32 cellular contexts compared by ENCODE assay signal in the genomic region with DNA sequence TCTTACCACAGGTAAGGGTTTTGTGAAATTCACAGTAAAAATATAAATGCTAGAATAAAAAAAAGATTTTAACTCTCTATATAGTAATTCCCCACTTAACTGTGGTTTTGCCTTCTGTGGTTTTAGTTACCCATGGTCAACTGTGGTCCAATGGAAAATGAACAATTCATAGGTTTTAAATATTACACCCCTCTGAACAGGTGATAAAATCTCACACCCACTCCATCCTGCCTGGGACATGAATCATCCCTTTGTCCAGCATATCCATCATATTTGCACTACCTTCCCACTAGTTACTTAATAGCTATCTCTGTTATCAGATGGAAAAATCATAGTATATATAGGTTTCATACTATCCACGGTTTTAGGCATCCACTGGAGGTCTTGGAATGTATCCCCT. TPM values are rescaled to one million over a fixed set of nuclear protein-coding genes. Genes with fewer than 3 reads are reported as not detected.
DNase-seq lines count a peak whose midpoint lies in the region; ATAC-seq, FAIRE-seq and TF ChIP-seq lines count a peak whose summit lies in the region.
"Had no signal": no experiment of that assay in that cellular context is flagged by ENCODE, and none has a peak within 500 bp of the region (broad histone marks: within the 10 kb centered on the region; RNA-seq: fewer than 3 reads in every experiment).

No MANE protein-coding gene starts in this region.

- no peaks in the 10 kb centered on the region for H3K36me3 ChIP-seq in ovary

- TF ChIP-seq CTCF in RWPE1 (conservative IDR thresholded peaks at IDR 0.05; ENCODE audit: low read depth) (no peak), ovary (IDR thresholded peaks at IDR 0.05) (no peak)

- H3K4me1 ChIP-seq in ovary (ENCODE audit: insufficient read depth) = no peaks in the 10 kb centered on the region
- H3K4me1 ChIP-seq: heart left ventricle, SJSA1, vagina had no signal

- 74 to 92% (median 88%) methylated on average over 1 of the region's 1 CpG for WGBS in ovary, 3 donors

- intact Hi-C loops in left colon (cut with DNase I, micrococcal nuclease) = no loop called here
- intact Hi-C loops in ovary (cut with DNase I) = no loop called here

- DNase-seq in GM12891 (ENCODE audit: insufficient read length, low spot score) (no peak), RWPE1 (ENCODE audit: low spot score) (peak; percentile 33), dermis microvascular lymphatic vessel endothelial cell (ENCODE audit: low read depth in 2 of 2) (peak; percentile 5 to 23), renal cortical epithelial cell (ENCODE audit: low read depth) (peak; percentile 30), left colon (no peak), ovary (no peak)
- DNase-seq: activated CD4-positive, alpha-beta memory T cell treated with anti-CD3 and anti-CD28 coated beads for 36 hours; activated naive CD4-positive, alpha-beta T cell; activated T-cell treated with anti-CD3 and anti-CD28 coated beads for 4 hours; amniotic stem cell; CD4-positive, CD25-positive, alpha-beta regulatory T cell; heart left ventricle; mesendoderm; naive B cell; NCI-H146; NCI-H2171; NCI-H524 treated with DMSO at 0.1 percent for 48 hours; NK-92 treated with Interleukin-12 subunit alpha and Interleukin-12 subunit beta, amount 100 ng/mL, for 24 hours; nucleus accumbens; T-helper 1 cell had no signal

- peak; percentile 43 for FAIRE-seq in GM12891 (lab: Jason Lieb, UNC)
- FAIRE-seq: H1, HTR-8/SVneo, TTC549 had no signal

- POLR2A ChIA-PET in RWPE1 (lab: Yijun Ruan, JAX; ENCODE audit: low non-redundant PET) = no interaction called here

- H3K4me3 ChIP-seq in ovary = no peak overlapping the region
- H3K4me3 ChIP-seq: cardiac muscle cell, heart left ventricle, SJSA1, smooth muscle cell, vagina had no signal

- no peak overlapping the region for H3K27ac ChIP-seq in RWPE1
- no peak overlapping the region for H3K27ac ChIP-seq in ovary
- H3K27ac ChIP-seq: cardiac muscle cell, heart left ventricle, KMS-11, SJSA1, vagina had no signal

- ATAC-seq in left colon (no peak), HG03520 (IDR thresholded peaks at IDR 0.05; ENCODE audit: unreplicated experiment) (no peak)
- ATAC-seq: activated CD4-positive, CD25-positive, alpha-beta regulatory T cell treated with anti-CD3 and anti-CD28 coated beads, Interleukin-2, amount 50 U/mL, for 24 hours; heart left ventricle; stimulated activated effector memory CD8-positive, alpha-beta T cell treated with anti-CD3 and anti-CD28 coated beads, Interleukin-12 subunit alpha, Interleukin-12 subunit beta, amount 100 ng/mL, for 72 hours had no signal

- TF ChIP-seq EP300 in ovary (IDR thresholded peaks at IDR 0.05) = no peak

- H3K27me3 ChIP-seq in ovary = no peaks in the 10 kb centered on the region
- H3K27me3 ChIP-seq: cardiac muscle cell, heart left ventricle, SJSA1, vagina had no signal

- CTCF ChIA-PET in RWPE1 (lab: Yijun Ruan, JAX) = interaction anchor here (0.5 to 0.6 kb wide), 2 partner anchors 35 to 572 kb away, joined by 3 read pairs; no protein-coding TSS in a partner anchor

- no peaks in the 10 kb centered on the region for H3K9me3 ChIP-seq in ovary
- H3K9me3 ChIP-seq: heart left ventricle, SJSA1, vagina had no signal

- TF ChIP-seq POLR2A in GM12891 (IDR thresholded peaks at IDR 0.05; ENCODE audit: low read depth, low read length) (no peak), ovary (IDR thresholded peaks at IDR 0.05) (no peak)

TF ChIP-seq in GM12891, 5 proteins besides CTCF, POLR2A, EP300 and RAD21:
- TF ChIP-seq POLR2AphosphoS5 (IDR thresholded peaks at IDR 0.05; ENCODE audit: low read depth, low read length) = no peak
- TF ChIP-seq PAX5 (IDR thresholded peaks at IDR 0.05; ENCODE audit: insufficient read depth, low read length, severe bottlenecking) = no peak
- TF ChIP-seq TAF1 (IDR thresholded peaks at IDR 0.05; ENCODE audit: low read depth, low read length) = no peak
- no peak for TF ChIP-seq SPI1 (IDR thresholded peaks at IDR 0.05; ENCODE audit: low read depth, low read length)
- TF ChIP-seq POU2F2 (IDR thresholded peaks at IDR 0.05; ENCODE audit: low read depth, low read length) = no peak

RNA-seq across cellular contexts. Expression of gene HDGFL3, which starts 49.2 kb away (rescaled TPM):
- 28.1 TPM for polyA plus RNA-seq in GM12891 (2012; ENCODE audit: low read depth, missing spikeins)
- total RNA-seq in dermis microvascular lymphatic vessel endothelial cell (25.5 and 26.4 TPM in 2 replicates), renal cortical epithelial cell (46.4 and 61.2 TPM in 2 replicates), left colon (10 to 100 TPM in 1 of 2 donors, 1 to 10 TPM in 1; 9.2 to 13.6 TPM), ovary (10 to 100 TPM; 26.0 to 67.6 (median 52.6) TPM)
- 10 to 100 TPM; 24.7 to 53.0 TPM for polyA plus RNA-seq in ovary

RNA-seq across cellular contexts. Expression of gene TM6SF1, which starts 50.9 kb away (rescaled TPM):
- polyA plus RNA-seq in GM12891 (2012; ENCODE audit: low read depth, missing spikeins) = 0.99 TPM
- 25.3 and 34.4 TPM in 2 replicates for total RNA-seq in dermis microvascular lymphatic vessel endothelial cell
- total RNA-seq in renal cortical epithelial cell = 0.52 TPM in 1 of 2 replicates, not detected in the other
- 1 to 10 TPM in 1 of 2 donors, under 1 TPM in 1; 0.67 to 2.0 TPM for total RNA-seq in left colon
- 1 to 10 TPM in 6 of 7 donors, under 1 TPM in 1; 0.76 to 5.9 (median 2.7) TPM for total RNA-seq in ovary
- polyA plus RNA-seq in ovary = 1 to 10 TPM; 3.4 to 4.9 TPM
- total RNA-seq: G401 had no signal
- polyA plus RNA-seq: smooth muscle cell had no signal

Comparison
In these comparisons a context has a peak if more than half of its experiments do, and no peak if none do; other contexts are left out.
1. DNase-seq: peak in RWPE1 (single experiment), dermis microvascular lymphatic vessel endothelial cell (2 of 2) and renal cortical epithelial cell (single experiment); none in GM12891 (single experiment), left colon (0 of 2) and ovary (0 of 5).